In genomic region chr4:3585567-3585966, GRCh38 we compare ENCODE assay signal across 1 cellular context.
TF ChIP-seq lines count a peak whose summit lies in the region.
"Not testable (repeated sequence)": the region's sequence is repeated elsewhere in the genome, so short reads cannot be mapped to it uniquely, and the experiment has no call there.

No MANE protein-coding gene starts in this region.

TF ChIP-seq in K562, 482 proteins besides CTCF, POLR2A, EP300 and RAD21 (continued from another document):
- TF ChIP-seq, protein P1, sequence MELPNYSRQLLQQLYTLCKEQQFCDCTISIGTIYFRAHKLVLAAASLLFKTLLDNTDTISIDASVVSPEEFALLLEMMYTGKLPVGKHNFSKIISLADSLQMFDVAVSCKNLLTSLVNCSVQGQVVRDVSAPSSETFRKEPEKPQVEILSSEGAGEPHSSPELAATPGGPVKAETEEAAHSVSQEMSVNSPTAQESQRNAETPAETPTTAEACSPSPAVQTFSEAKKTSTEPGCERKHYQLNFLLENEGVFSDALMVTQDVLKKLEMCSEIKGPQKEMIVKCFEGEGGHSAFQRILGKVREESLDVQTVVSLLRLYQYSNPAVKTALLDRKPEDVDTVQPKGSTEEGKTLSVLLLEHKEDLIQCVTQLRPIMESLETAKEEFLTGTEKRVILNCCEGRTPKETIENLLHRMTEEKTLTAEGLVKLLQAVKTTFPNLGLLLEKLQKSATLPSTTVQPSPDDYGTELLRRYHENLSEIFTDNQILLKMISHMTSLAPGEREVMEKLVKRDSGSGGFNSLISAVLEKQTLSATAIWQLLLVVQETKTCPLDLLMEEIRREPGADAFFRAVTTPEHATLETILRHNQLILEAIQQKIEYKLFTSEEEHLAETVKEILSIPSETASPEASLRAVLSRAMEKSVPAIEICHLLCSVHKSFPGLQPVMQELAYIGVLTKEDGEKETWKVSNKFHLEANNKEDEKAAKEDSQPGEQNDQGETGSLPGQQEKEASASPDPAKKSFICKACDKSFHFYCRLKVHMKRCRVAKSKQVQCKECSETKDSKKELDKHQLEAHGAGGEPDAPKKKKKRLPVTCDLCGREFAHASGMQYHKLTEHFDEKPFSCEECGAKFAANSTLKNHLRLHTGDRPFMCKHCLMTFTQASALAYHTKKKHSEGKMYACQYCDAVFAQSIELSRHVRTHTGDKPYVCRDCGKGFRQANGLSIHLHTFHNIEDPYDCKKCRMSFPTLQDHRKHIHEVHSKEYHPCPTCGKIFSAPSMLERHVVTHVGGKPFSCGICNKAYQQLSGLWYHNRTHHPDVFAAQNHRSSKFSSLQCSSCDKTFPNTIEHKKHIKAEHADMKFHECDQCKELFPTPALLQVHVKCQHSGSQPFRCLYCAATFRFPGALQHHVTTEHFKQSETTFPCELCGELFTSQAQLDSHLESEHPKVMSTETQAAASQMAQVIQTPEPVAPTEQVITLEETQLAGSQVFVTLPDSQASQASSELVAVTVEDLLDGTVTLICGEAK (IDR thresholded peaks at IDR 0.05): peak; percentile 79
- TF ChIP-seq, protein P1 (CRISPR knock-in tag; IDR thresholded peaks at IDR 0.05): not testable (repeated sequence)
- TF ChIP-seq, protein P2, sequence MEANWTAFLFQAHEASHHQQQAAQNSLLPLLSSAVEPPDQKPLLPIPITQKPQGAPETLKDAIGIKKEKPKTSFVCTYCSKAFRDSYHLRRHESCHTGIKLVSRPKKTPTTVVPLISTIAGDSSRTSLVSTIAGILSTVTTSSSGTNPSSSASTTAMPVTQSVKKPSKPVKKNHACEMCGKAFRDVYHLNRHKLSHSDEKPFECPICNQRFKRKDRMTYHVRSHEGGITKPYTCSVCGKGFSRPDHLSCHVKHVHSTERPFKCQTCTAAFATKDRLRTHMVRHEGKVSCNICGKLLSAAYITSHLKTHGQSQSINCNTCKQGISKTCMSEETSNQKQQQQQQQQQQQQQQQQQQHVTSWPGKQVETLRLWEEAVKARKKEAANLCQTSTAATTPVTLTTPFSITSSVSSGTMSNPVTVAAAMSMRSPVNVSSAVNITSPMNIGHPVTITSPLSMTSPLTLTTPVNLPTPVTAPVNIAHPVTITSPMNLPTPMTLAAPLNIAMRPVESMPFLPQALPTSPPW (CRISPR knock-in tag; IDR thresholded peaks at IDR 0.05): peak; percentile 12; the same call in 1 of the 2 replicates
- TF ChIP-seq GABPA (tag; conservative IDR thresholded peaks at IDR 0.05; ENCODE audit: low read depth): peak; percentile 77
- peak in 1 of 2 experiments; percentile 62; a peak in 1 of 4 replicates for TF ChIP-seq ETV6 (IDR thresholded peaks at IDR 0.05; ENCODE audit: borderline replicate concordance in 1 of 2, low read depth in 2 of 2, low read length in 1 of 2)
- not testable (repeated sequence) for TF ChIP-seq ETV6 (CRISPR knock-in tag; IDR thresholded peaks at IDR 0.05; ENCODE audit: borderline replicate concordance)
TF ChIP-seq in K562: peak in this region for 6; not testable (repeated sequence) for 476.
